8 cellular contexts compared by ENCODE assay signal in genomic region chr12:53344487-53344823, GRCh38. TPM values are rescaled to one million over a fixed set of nuclear protein-coding genes. Genes with fewer than 3 reads are reported as not detected.
A peak's percentile ranks its signal among the peaks of the same experiment; 100 is the strongest.
DNase-seq lines count a peak whose midpoint lies in the region; ATAC-seq and TF ChIP-seq lines count a peak whose summit lies in the region.

No MANE protein-coding gene starts in this region.

- peaks cover 16% of the 10 kb centered on the region for H3K4me1 Mint-ChIP-seq in activated naive CD4-positive, alpha-beta T cell treated with anti-CD3 and anti-CD28 coated beads, Interleukin-2, amount 10 ng/mL, durations not matched to agents 7 days and 5 days
- peaks cover 12 to 17% of the 10 kb centered on the region in 2 donors for H3K4me1 Mint-ChIP-seq in immature natural killer cell

- DNase-seq in SK-N-SH (no peak), immature natural killer cell (no peak), HK-2 (ENCODE audit: unreplicated experiment) (no peak), NCI-H526 (lab: John Stamatoyannopoulos, UW) (no peak)
- DNase-seq in activated naive CD4-positive, alpha-beta T cell treated with anti-CD3 and anti-CD28 coated beads, Interleukin-2, amount 10 ng/mL, durations not matched to agents 7 days and 5 days = no peak

- TF ChIP-seq EP300 in SK-N-SH (IDR thresholded peaks at IDR 0.05; ENCODE audit: borderline replicate concordance in 1 of 2, low read depth in 1 of 2, low read length in 1 of 2) = no peak

- ATAC-seq in SK-N-SH treated with all-trans-retinoic acid at 6 μM for 48 hours (no peak), GM18868 (IDR thresholded peaks at IDR 0.05; ENCODE audit: unreplicated experiment) (no peak)

- H3K9ac ChIP-seq in SK-N-SH (peak overlapping the region; percentile 40; the same call in 1 of the 2 replicates), subcutaneous abdominal adipose tissue (ENCODE audit: low read length in 5 of 5) (peak overlapping the region in 1 of 5 donors; percentile 67)

- 19% methylated on average over 7 of the region's 19 CpGs for WGBS in SK-N-SH (ENCODE audit: low lambda C conversion rate)

- TF ChIP-seq RAD21 in SK-N-SH (IDR thresholded peaks at IDR 0.05; ENCODE audit: low read length) = no peak

- H3K27me3 ChIP-seq in SK-N-SH (ENCODE audit: insufficient read depth) (no peaks in the 10 kb centered on the region), subcutaneous abdominal adipose tissue (ENCODE audit: control insufficient read depth in 5 of 5, insufficient read depth in 4 of 5, low read length in 5 of 5) (no peaks in the 10 kb centered on the region)

- H3K79me2 ChIP-seq in SK-N-SH (ENCODE audit: insufficient read depth) = no peaks in the 10 kb centered on the region

- peak overlapping the region; percentile 97 for H2AFZ ChIP-seq in SK-N-SH (ENCODE audit: low read depth)

- H3K4me3 Mint-ChIP-seq in activated naive CD4-positive, alpha-beta T cell treated with anti-CD3 and anti-CD28 coated beads, Interleukin-2, amount 10 ng/mL, durations not matched to agents 7 days and 5 days = peak overlapping the region; percentile 61
- peak overlapping the region; percentile 73 to 83 (median 73) for H3K4me3 Mint-ChIP-seq in immature natural killer cell

- H3K4me1 ChIP-seq in SK-N-SH (ENCODE audit: control insufficient read depth in 1 of 2, insufficient read depth in 2 of 2, low read depth in 1 of 2, low read length in 1 of 2) (peaks cover 0 to 14% of the 10 kb centered on the region in 2 experiments; a peak in 2 of 4 replicates), subcutaneous abdominal adipose tissue (ENCODE audit: control insufficient read depth in 5 of 5, insufficient read depth in 5 of 5, low read length in 5 of 5) (peaks cover 3 to 27% (median 19%) of the 10 kb centered on the region in 5 donors)

- H3K36me3 Mint-ChIP-seq in activated naive CD4-positive, alpha-beta T cell treated with anti-CD3 and anti-CD28 coated beads, Interleukin-2, amount 10 ng/mL, durations not matched to agents 7 days and 5 days = no peaks in the 10 kb centered on the region
- H3K36me3 Mint-ChIP-seq in immature natural killer cell = no peaks in the 10 kb centered on the region

- H3K4me2 ChIP-seq in SK-N-SH = peak overlapping the region; percentile 83

- POLR2A ChIA-PET in SK-N-SH (lab: Yijun Ruan, JAX) = interaction anchor here (0.6 to 3.4 kb wide), 13 partner anchors 14 to 1143 kb away, joined by 3 to 105 read pairs (median 4); partner anchors contain the start of genes AAAS, PRR13 and TARBP2

- no peaks in the 10 kb centered on the region for H4K20me1 ChIP-seq in SK-N-SH (ENCODE audit: insufficient read depth)

- no peaks in the 10 kb centered on the region for H3K9me3 ChIP-seq in SK-N-SH
- H3K9me3 ChIP-seq in subcutaneous abdominal adipose tissue (ENCODE audit: control insufficient read depth in 5 of 5, low read length in 5 of 5) = no peaks in the 10 kb centered on the region

- CTCF ChIA-PET in SK-N-SH (lab: Yijun Ruan, JAX) = interaction anchor here (0.7 to 8.5 kb wide), 45 partner anchors 8 to 199 kb away, joined by 3 to 294 read pairs (median 6); partner anchors contain the start of genes AAAS, AMHR2, MYG1 and NPFF
- CTCF ChIA-PET in activated naive CD4-positive, alpha-beta T cell treated with anti-CD3 and anti-CD28 coated beads, Interleukin-2, amount 10 ng/mL, durations not matched to agents 7 days and 5 days (lab: Charles Lee) = interaction anchor here (0.7 to 8.0 kb wide), 27 partner anchors 9 to 331 kb away, joined by 3 to 178 read pairs (median 7); partner anchors contain the start of genes AAAS, ATP5MC2, ESPL1 and MYG1

- H3K9me3 Mint-ChIP-seq in activated naive CD4-positive, alpha-beta T cell treated with anti-CD3 and anti-CD28 coated beads, Interleukin-2, amount 10 ng/mL, durations not matched to agents 7 days and 5 days = no peaks in the 10 kb centered on the region
- no peaks in the 10 kb centered on the region for H3K9me3 Mint-ChIP-seq in immature natural killer cell

- H3K36me3 ChIP-seq in SK-N-SH (replicated peaks in 1 of 2; ENCODE audit: control insufficient read depth in 1 of 2, insufficient read depth in 2 of 2, low read length in 1 of 2) (no peaks in the 10 kb centered on the region), subcutaneous abdominal adipose tissue (ENCODE audit: control insufficient read depth in 5 of 5, insufficient read depth in 5 of 5, low read length in 5 of 5) (no peaks in the 10 kb centered on the region)

- H3K27ac ChIP-seq in SK-N-SH (ENCODE audit: low read depth in 2 of 2, low read length in 1 of 2) (no peak overlapping the region), subcutaneous abdominal adipose tissue (ENCODE audit: low read depth, low read length) (no peak overlapping the region)

- TF ChIP-seq CTCF in SK-N-SH (IDR thresholded peaks at IDR 0.05) = no peak

- H3K27ac Mint-ChIP-seq in activated naive CD4-positive, alpha-beta T cell treated with anti-CD3 and anti-CD28 coated beads, Interleukin-2, amount 10 ng/mL, durations not matched to agents 7 days and 5 days = no peak overlapping the region
- peak overlapping the region in 4 of 6 donors; percentile 3 to 47 (median 38) for H3K27ac Mint-ChIP-seq in immature natural killer cell

- H3F3A ChIP-seq in SK-N-SH (replicated peaks; ENCODE audit: insufficient read depth) = peaks cover 14% of the 10 kb centered on the region

- H3K4me3 ChIP-seq in SK-N-SH (ENCODE audit: low read depth in 2 of 2, low read length in 1 of 2) = peak overlapping the region; percentile 53 to 72
- peak overlapping the region; percentile 49 to 83 (median 63) for H3K4me3 ChIP-seq in subcutaneous abdominal adipose tissue (ENCODE audit: low read depth in 1 of 5, low read length in 5 of 5)

- H3K27me3 Mint-ChIP-seq in activated naive CD4-positive, alpha-beta T cell treated with anti-CD3 and anti-CD28 coated beads, Interleukin-2, amount 10 ng/mL, durations not matched to agents 7 days and 5 days = peaks cover 46% of the 10 kb centered on the region
- peaks cover 3 to 7% (median 5%) of the 10 kb centered on the region in 3 donors for H3K27me3 Mint-ChIP-seq in immature natural killer cell (ENCODE audit: low read depth in 3 of 3)

- no peaks in the 10 kb centered on the region for H3K9me2 ChIP-seq in SK-N-SH

TF ChIP-seq in SK-N-SH, 30 proteins besides CTCF, POLR2A, EP300 and RAD21 (continues in another document):
- no peak for TF ChIP-seq FOXM1 (IDR thresholded peaks at IDR 0.05; ENCODE audit: low read depth)
- TF ChIP-seq SIN3A (IDR thresholded peaks at IDR 0.05; ENCODE audit: borderline replicate concordance, low read depth, low read length) = no peak
- TF ChIP-seq USF1 (IDR thresholded peaks at IDR 0.05; ENCODE audit: borderline replicate concordance, low read depth) = no peak
- no peak for TF ChIP-seq TAF1 (IDR thresholded peaks at IDR 0.05; ENCODE audit: borderline replicate concordance, low read depth, low read length)
- no peak for TF ChIP-seq JUND (IDR thresholded peaks at IDR 0.05)

TF ChIP-seq in SK-N-SH treated with all-trans-retinoic acid at 6 μM for 48 hours, 23 proteins besides CTCF, POLR2A, EP300 and RAD21:
- no peak for TF ChIP-seq ZNF8 (CRISPR knock-in tag; IDR thresholded peaks at IDR 0.05)
- TF ChIP-seq RARB (CRISPR knock-in tag; IDR thresholded peaks at IDR 0.05) = no peak
- TF ChIP-seq SNAI2 (CRISPR knock-in tag; IDR thresholded peaks at IDR 0.05) = no peak
- no peak for TF ChIP-seq ARNTL (CRISPR knock-in tag; IDR thresholded peaks at IDR 0.05; ENCODE audit: borderline replicate concordance, low read depth)
- TF ChIP-seq TOX (CRISPR knock-in tag; IDR thresholded peaks at IDR 0.05; ENCODE audit: borderline replicate concordance) = no peak
- TF ChIP-seq ZNF70 (CRISPR knock-in tag; IDR thresholded peaks at IDR 0.05) = no peak
- no peak for TF ChIP-seq CSDC2 (CRISPR knock-in tag; IDR thresholded peaks at IDR 0.05)
- TF ChIP-seq ZC3H10 (CRISPR knock-in tag; IDR thresholded peaks at IDR 0.05) = no peak
- TF ChIP-seq, protein P1, sequence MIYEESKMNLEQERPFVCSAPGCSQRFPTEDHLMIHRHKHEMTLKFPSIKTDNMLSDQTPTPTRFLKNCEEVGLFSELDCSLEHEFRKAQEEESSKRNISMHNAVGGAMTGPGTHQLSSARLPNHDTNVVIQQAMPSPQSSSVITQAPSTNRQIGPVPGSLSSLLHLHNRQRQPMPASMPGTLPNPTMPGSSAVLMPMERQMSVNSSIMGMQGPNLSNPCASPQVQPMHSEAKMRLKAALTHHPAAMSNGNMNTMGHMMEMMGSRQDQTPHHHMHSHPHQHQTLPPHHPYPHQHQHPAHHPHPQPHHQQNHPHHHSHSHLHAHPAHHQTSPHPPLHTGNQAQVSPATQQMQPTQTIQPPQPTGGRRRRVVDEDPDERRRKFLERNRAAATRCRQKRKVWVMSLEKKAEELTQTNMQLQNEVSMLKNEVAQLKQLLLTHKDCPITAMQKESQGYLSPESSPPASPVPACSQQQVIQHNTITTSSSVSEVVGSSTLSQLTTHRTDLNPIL (CRISPR knock-in tag; IDR thresholded peaks at IDR 0.05; ENCODE audit: low read depth) = no peak
- no peak for TF ChIP-seq ZNF565 (CRISPR knock-in tag; conservative IDR thresholded peaks at IDR 0.05; ENCODE audit: low read depth)
- TF ChIP-seq ESRRG (CRISPR knock-in tag; IDR thresholded peaks at IDR 0.05) = no peak

RNA-seq across cellular contexts. Expression of gene SP7, which starts 8.3 kb away (rescaled TPM):
- polyA plus RNA-seq in SK-N-SH (2012; rRNA removed) = not detected in 2 replicates
- 0.01 TPM in 1 of 2 replicates, not detected in the other for polyA plus RNA-seq in SK-N-SH (2012; cell fraction: cytosol; rRNA removed)
- 0.07 and 0.16 TPM in 2 replicates for polyA plus RNA-seq in SK-N-SH (2012; cell fraction: nucleus; rRNA removed)
- polyA plus RNA-seq in immature natural killer cell = not detected

RNA-seq across cellular contexts. Expression of gene AAAS, which starts 23.0 kb away (rescaled TPM):
- polyA plus RNA-seq in SK-N-SH (2012; rRNA removed) = 64.9 and 70.6 TPM in 2 replicates
- 23.5 and 30.1 TPM in 2 replicates for polyA plus RNA-seq in SK-N-SH (2012; cell fraction: cytosol; rRNA removed)
- polyA plus RNA-seq in SK-N-SH (2012; cell fraction: nucleus; rRNA removed) = 274 and 299 TPM in 2 replicates
- polyA plus RNA-seq in immature natural killer cell = 10 to 100 TPM; 27.5 to 46.8 (median 46.0) TPM

RNA-seq across cellular contexts. Expression of gene SP1, which starts 35.5 kb away (rescaled TPM):
- 12.9 and 18.8 TPM in 2 replicates for polyA plus RNA-seq in SK-N-SH (2012; rRNA removed)
- polyA plus RNA-seq in SK-N-SH (2012; cell fraction: cytosol; rRNA removed) = 9.1 and 12.8 TPM in 2 replicates
- polyA plus RNA-seq in SK-N-SH (2012; cell fraction: nucleus; rRNA removed) = 26.1 and 41.3 TPM in 2 replicates
- 10 to 100 TPM in 1 of 3 donors, 1 to 10 TPM in 2; 3.4 to 12.2 (median 4.8) TPM for polyA plus RNA-seq in immature natural killer cell

RNA-seq across cellular contexts. Expression of gene MYG1, which starts 45.0 kb away (rescaled TPM):
- 93.5 and 101 TPM in 2 replicates for polyA plus RNA-seq in SK-N-SH (2012; rRNA removed)
- 56.9 and 73.3 TPM in 2 replicates for polyA plus RNA-seq in SK-N-SH (2012; cell fraction: cytosol; rRNA removed)
- polyA plus RNA-seq in SK-N-SH (2012; cell fraction: nucleus; rRNA removed) = 109 and 132 TPM in 2 replicates
- 10 to 100 TPM; 51.3 to 78.7 (median 64.0) TPM for polyA plus RNA-seq in immature natural killer cell

RNA-seq across cellular contexts. Expression of gene PFDN5, which starts 49.1 kb away (rescaled TPM):
- polyA plus RNA-seq in SK-N-SH (2012; rRNA removed) (1,198 and 1,880 TPM in 2 replicates), immature natural killer cell (1,000 to 10,000 TPM in 1 of 3 donors, 100 to 1,000 TPM in 2; 829 to 1,850 (median 845) TPM)
- polyA plus RNA-seq in SK-N-SH (2012; cell fraction: cytosol; rRNA removed) = 1,472 and 1,558 TPM in 2 replicates
- 1,484 and 1,670 TPM in 2 replicates for polyA plus RNA-seq in SK-N-SH (2012; cell fraction: nucleus; rRNA removed)
